2 cellular contexts compared by ENCODE assay signal in the genomic region with DNA sequence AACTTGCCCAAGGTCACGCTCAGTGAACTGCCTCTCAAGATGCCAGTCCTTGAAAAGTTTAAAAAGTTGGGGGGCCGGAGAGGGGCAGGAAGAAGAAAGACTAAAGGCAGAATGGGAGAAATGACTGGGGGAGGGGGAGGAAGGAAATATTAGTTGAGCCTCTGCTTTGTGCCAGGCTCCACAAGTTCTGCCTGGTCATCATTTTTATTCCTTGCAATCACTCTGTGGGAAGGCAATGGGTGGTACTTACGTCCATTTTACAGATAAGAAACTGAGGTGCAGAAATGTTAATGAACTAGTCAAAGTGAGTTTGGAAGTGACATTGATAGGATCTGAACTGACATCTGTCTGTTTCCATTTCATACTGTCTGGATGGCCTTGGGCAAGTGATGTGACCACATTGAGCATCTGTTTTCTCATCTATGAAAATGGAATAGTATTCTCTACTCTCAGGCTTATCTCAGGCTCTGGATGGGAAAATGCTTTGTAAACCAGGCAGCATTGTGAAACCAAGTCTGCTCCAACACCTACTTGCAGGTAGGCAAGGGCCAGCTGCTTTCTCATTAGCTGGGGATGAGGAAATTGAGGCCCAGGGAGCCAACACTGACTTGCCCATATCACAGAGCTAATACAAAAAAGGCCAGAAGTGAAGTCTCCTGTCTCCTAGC.
A peak's percentile ranks its signal among the peaks of the same experiment; 100 is the strongest.
TF ChIP-seq lines count a peak whose summit lies in the region.

No MANE protein-coding gene starts in this region.

TF ChIP-seq in IMR-90, 13 proteins besides CTCF, POLR2A, EP300 and RAD21:
- no peak for TF ChIP-seq MAZ (IDR thresholded peaks at IDR 0.05; ENCODE audit: borderline replicate concordance, low read depth, low read length)
- peak; percentile 59 for TF ChIP-seq MAFK (IDR thresholded peaks at IDR 0.05; ENCODE audit: low read depth, low read length)

TF ChIP-seq in K562, 482 proteins besides CTCF, POLR2A, EP300 and RAD21:
- TF ChIP-seq, protein P1, sequence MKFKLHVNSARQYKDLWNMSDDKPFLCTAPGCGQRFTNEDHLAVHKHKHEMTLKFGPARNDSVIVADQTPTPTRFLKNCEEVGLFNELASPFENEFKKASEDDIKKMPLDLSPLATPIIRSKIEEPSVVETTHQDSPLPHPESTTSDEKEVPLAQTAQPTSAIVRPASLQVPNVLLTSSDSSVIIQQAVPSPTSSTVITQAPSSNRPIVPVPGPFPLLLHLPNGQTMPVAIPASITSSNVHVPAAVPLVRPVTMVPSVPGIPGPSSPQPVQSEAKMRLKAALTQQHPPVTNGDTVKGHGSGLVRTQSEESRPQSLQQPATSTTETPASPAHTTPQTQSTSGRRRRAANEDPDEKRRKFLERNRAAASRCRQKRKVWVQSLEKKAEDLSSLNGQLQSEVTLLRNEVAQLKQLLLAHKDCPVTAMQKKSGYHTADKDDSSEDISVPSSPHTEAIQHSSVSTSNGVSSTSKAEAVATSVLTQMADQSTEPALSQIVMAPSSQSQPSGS (CRISPR knock-in tag; IDR thresholded peaks at IDR 0.05) = no peak
- TF ChIP-seq C11orf30 (IDR thresholded peaks at IDR 0.05; ENCODE audit: low read depth) (peak; percentile 19; the same call in 1 of the 2 replicates), ZNF316 (IDR thresholded peaks at IDR 0.05) (peak; percentile 19; the same call in 1 of the 2 replicates), RBM17 (IDR thresholded peaks at IDR 0.05; ENCODE audit: borderline replicate concordance, low read depth, low read length) (no peak)
